Comparison of ENCODE assay signal across 9 cellular contexts in genomic region chr3:112681822-112682325, GRCh38. TPM values are rescaled to one million over a fixed set of nuclear protein-coding genes. Genes with fewer than 3 reads are reported as not detected.
DNase-seq lines count a peak whose midpoint lies in the region; ATAC-seq, FAIRE-seq and TF ChIP-seq lines count a peak whose summit lies in the region.
"Had no signal": no experiment of that assay in that cellular context is flagged by ENCODE, and none has a peak within 500 bp of the region (broad histone marks: within the 10 kb centered on the region; RNA-seq: fewer than 3 reads in every experiment).

No MANE protein-coding gene starts in this region.

- no peak for TF ChIP-seq CTCF in MM.1S (IDR thresholded peaks at IDR 0.05; ENCODE audit: low read length)

- H3K4me1 ChIP-seq in MM.1S (ENCODE audit: low read length) (peaks cover 11% of the 10 kb centered on the region), small intestine (ENCODE audit: control insufficient read depth in 2 of 2, insufficient read depth in 1 of 2, low read depth in 1 of 2, low read length in 1 of 2) (peaks cover 0 to 4% of the 10 kb centered on the region in 2 donors)

- ATAC-seq in HG03025 (IDR thresholded peaks at IDR 0.05; ENCODE audit: low FRiP score, unreplicated experiment) = no peak

- no peak overlapping the region for H3K4me2 ChIP-seq in MM.1S (ENCODE audit: low read depth, low read length)

- no peaks in the 10 kb centered on the region for H3K27me3 ChIP-seq in MG63
- no peaks in the 10 kb centered on the region for H3K27me3 ChIP-seq in MM.1S (replicated peaks; ENCODE audit: insufficient read depth, low read length)
- no peaks in the 10 kb centered on the region for H3K27me3 ChIP-seq in small intestine (ENCODE audit: control insufficient read depth in 2 of 2, insufficient read depth in 2 of 2, low read length in 2 of 2)

- H3K27ac ChIP-seq in MM.1S (ENCODE audit: low read length) (no peak overlapping the region), small intestine (ENCODE audit: low read depth in 1 of 2, low read length in 1 of 2) (no peak overlapping the region)

- H3K9me3 ChIP-seq in MG63 (no peaks in the 10 kb centered on the region), MM.1S (replicated peaks; ENCODE audit: insufficient read depth, low read length) (no peaks in the 10 kb centered on the region), small intestine (ENCODE audit: control insufficient read depth, low read depth) (no peaks in the 10 kb centered on the region)

- no peaks in the 10 kb centered on the region for H3K9me2 ChIP-seq in MM.1S (replicated peaks; ENCODE audit: insufficient read depth, low read length)

- WGBS in small intestine, 3 donors = 76 to 86% (median 77%) methylated on average over 2 of the region's 2 CpGs

- H3K79me2 ChIP-seq in MM.1S (ENCODE audit: low read length) = no peaks in the 10 kb centered on the region

- no peak for FAIRE-seq in small intestine (lab: Jason Lieb, UNC)

- no peak overlapping the region for H3K4me3 ChIP-seq in MG63
- no peak overlapping the region for H3K4me3 ChIP-seq in MM.1S (ENCODE audit: low read length)
- no peak overlapping the region for H3K4me3 ChIP-seq in small intestine (ENCODE audit: low read depth in 1 of 2, low read length in 2 of 2)

- no peaks in the 10 kb centered on the region for H4K20me1 ChIP-seq in MM.1S (ENCODE audit: insufficient read depth, low read length)

- no peak overlapping the region for H2AFZ ChIP-seq in MM.1S (ENCODE audit: low read length)

- DNase-seq in CD1c-positive myeloid dendritic cell (ENCODE audit: extremely low spot score) = peak; percentile 74
- DNase-seq in MG63 = peak; percentile 27
- peak; percentile 79 for DNase-seq in astrocyte of the hippocampus (ENCODE audit: low read depth, low spot score)
- peak; percentile 40 for DNase-seq in medulla oblongata (ENCODE audit: extremely low spot score)
- no peak for DNase-seq in D341Med (ENCODE audit: low spot score)
- DNase-seq in MM.1S = no peak
- no peak for DNase-seq in small intestine
- DNase-seq: activated effector memory CD4-positive, alpha-beta T cell treated with anti-CD3 and anti-CD28 coated beads, Interleukin-2, amount 50 U/mL, for 16 hours had no signal

- H3K36me3 ChIP-seq in MG63 (peaks cover 3% of the 10 kb centered on the region; the same call in 1 of the 2 replicates), MM.1S (replicated peaks; ENCODE audit: insufficient read depth, low read length) (no peaks in the 10 kb centered on the region), small intestine (ENCODE audit: control insufficient read depth in 2 of 2, insufficient read depth in 2 of 2, low read length in 2 of 2) (no peaks in the 10 kb centered on the region)

- no peak overlapping the region for H3K9ac ChIP-seq in MM.1S (ENCODE audit: low read length)

- H3F3A ChIP-seq in MM.1S (ENCODE audit: insufficient read depth, low read length) = peaks cover 9% of the 10 kb centered on the region

RNA-seq across cellular contexts. Expression of gene CCDC80, which starts 40.9 kb away (rescaled TPM):
- total RNA-seq in MG63 (2014; rRNA removed; shearing (Covaris generic); ENCODE audit: low replicate concordance) = 240 and 268 TPM in 2 replicates
- 10 to 100 TPM in 1 of 3 donors, 1 to 10 TPM in 2; 2.5 to 14.5 (median 3.0) TPM for polyA plus RNA-seq in small intestine

Comparison
In these comparisons a context has a peak if more than half of its experiments do, and no peak if none do; other contexts are left out.
1. DNase-seq: peak in CD1c-positive myeloid dendritic cell (single experiment), MG63 (single experiment), astrocyte of the hippocampus (single experiment) and medulla oblongata (single experiment); none in D341Med (single experiment), MM.1S (single experiment) and small intestine (single experiment).